Comparison of ENCODE assay signal across 1 cellular context in genomic region chr19:35644206-35644986, GRCh38.
TF ChIP-seq lines count a peak whose summit lies in the region.

No MANE protein-coding gene starts in this region.

TF ChIP-seq in GM12878, 131 proteins besides CTCF, POLR2A, EP300 and RAD21 (continues in another document):
- TF ChIP-seq RELB (IDR thresholded peaks at IDR 0.05; ENCODE audit: low read depth) = no peak
- no peak for TF ChIP-seq CEBPZ (IDR thresholded peaks at IDR 0.05; ENCODE audit: low read depth, low read length)
- peak; percentile 17; the same call in 1 of the 2 replicates for TF ChIP-seq GATAD2B (conservative IDR thresholded peaks at IDR 0.05; ENCODE audit: low read depth)
- peak; percentile 21; the same call in 1 of the 2 replicates for TF ChIP-seq NKRF (conservative IDR thresholded peaks at IDR 0.05)
- no peak for TF ChIP-seq SIX5 (IDR thresholded peaks at IDR 0.05; ENCODE audit: low read depth, low read length, severe bottlenecking)
- no peak for TF ChIP-seq HCFC1 (IDR thresholded peaks at IDR 0.05; ENCODE audit: low read length)
- peak; percentile 15; the same call in 1 of the 2 replicates for TF ChIP-seq SMARCA5 (IDR thresholded peaks at IDR 0.05)
- peak; percentile 13 for TF ChIP-seq USF1 (IDR thresholded peaks at IDR 0.05; ENCODE audit: borderline replicate concordance, extremely low read length, insufficient read depth, low read depth, low read length)
- TF ChIP-seq E2F8 (IDR thresholded peaks at IDR 0.05; ENCODE audit: low read depth, partially characterized antibody) = no peak
- 0 out of 2 replicates have a peak, but pooled peaks have one; percentile 36 for TF ChIP-seq LARP7 (IDR thresholded peaks at IDR 0.05)
- TF ChIP-seq DPF2 (IDR thresholded peaks at IDR 0.05) = 0 out of 2 replicates have a peak, but pooled peaks have one; percentile 13
- TF ChIP-seq E2F4 (IDR thresholded peaks at IDR 0.05; ENCODE audit: low read depth, low read length) = 0 out of 2 replicates have a peak, but pooled peaks have one; percentile 13
- no peak for TF ChIP-seq MLLT1 (IDR thresholded peaks at IDR 0.05)
- TF ChIP-seq KDM1A (IDR thresholded peaks at IDR 0.05; ENCODE audit: borderline replicate concordance) = no peak
- peak; percentile 98 for TF ChIP-seq HDGF (IDR thresholded peaks at IDR 0.05)
- TF ChIP-seq PAX5 (IDR thresholded peaks at IDR 0.05; ENCODE audit: borderline replicate concordance, low read depth, low read length) = no peak
- no peak for TF ChIP-seq ZSCAN29 (IDR thresholded peaks at IDR 0.05)
- peak; percentile 59; the same call in 1 of the 2 replicates for TF ChIP-seq SIN3A (IDR thresholded peaks at IDR 0.05; ENCODE audit: low read depth, low read length)
- no peak for TF ChIP-seq YBX1 (IDR thresholded peaks at IDR 0.05)
- peak; percentile 17 for TF ChIP-seq SP1 (IDR thresholded peaks at IDR 0.05; ENCODE audit: low read depth, low read length)
- TF ChIP-seq EED (IDR thresholded peaks at IDR 0.05; ENCODE audit: low read depth) = 0 out of 2 replicates have a peak, but pooled peaks have one; percentile 19
- no peak for TF ChIP-seq IRF3 (IDR thresholded peaks at IDR 0.05)
- TF ChIP-seq SPI1 (IDR thresholded peaks at IDR 0.05; ENCODE audit: borderline replicate concordance, insufficient read depth, low read depth, low read length) = no peak
- TF ChIP-seq ZNF384 (IDR thresholded peaks at IDR 0.05; ENCODE audit: borderline replicate concordance, low read depth, low read length) = no peak
- TF ChIP-seq ETV6 (conservative IDR thresholded peaks at IDR 0.05 in 1 of 2, IDR thresholded peaks at IDR 0.05 in 1 of 2; ENCODE audit: borderline replicate concordance in 1 of 2, low read depth in 1 of 2) = no peak
- TF ChIP-seq TCF3 (IDR thresholded peaks at IDR 0.05; ENCODE audit: borderline replicate concordance, insufficient read depth, low read depth, low read length) = no peak
- TF ChIP-seq REST (IDR thresholded peaks at IDR 0.05; ENCODE audit: low read depth, low read length) = peak; percentile 62; the same call in 1 of the 2 replicates
- TF ChIP-seq CREB1 (IDR thresholded peaks at IDR 0.05; ENCODE audit: low read depth) = no peak
- TF ChIP-seq KAT2A (conservative IDR thresholded peaks at IDR 0.05; ENCODE audit: control insufficient read depth, low read depth, low read length) = no peak
- no peak for TF ChIP-seq ZBTB4 (CRISPR knock-in tag; IDR thresholded peaks at IDR 0.05)
- TF ChIP-seq BHLHE40 (IDR thresholded peaks at IDR 0.05; ENCODE audit: borderline replicate concordance in 1 of 2, low read depth in 2 of 2, low read length in 1 of 2) = no peak
